In the genomic region with DNA sequence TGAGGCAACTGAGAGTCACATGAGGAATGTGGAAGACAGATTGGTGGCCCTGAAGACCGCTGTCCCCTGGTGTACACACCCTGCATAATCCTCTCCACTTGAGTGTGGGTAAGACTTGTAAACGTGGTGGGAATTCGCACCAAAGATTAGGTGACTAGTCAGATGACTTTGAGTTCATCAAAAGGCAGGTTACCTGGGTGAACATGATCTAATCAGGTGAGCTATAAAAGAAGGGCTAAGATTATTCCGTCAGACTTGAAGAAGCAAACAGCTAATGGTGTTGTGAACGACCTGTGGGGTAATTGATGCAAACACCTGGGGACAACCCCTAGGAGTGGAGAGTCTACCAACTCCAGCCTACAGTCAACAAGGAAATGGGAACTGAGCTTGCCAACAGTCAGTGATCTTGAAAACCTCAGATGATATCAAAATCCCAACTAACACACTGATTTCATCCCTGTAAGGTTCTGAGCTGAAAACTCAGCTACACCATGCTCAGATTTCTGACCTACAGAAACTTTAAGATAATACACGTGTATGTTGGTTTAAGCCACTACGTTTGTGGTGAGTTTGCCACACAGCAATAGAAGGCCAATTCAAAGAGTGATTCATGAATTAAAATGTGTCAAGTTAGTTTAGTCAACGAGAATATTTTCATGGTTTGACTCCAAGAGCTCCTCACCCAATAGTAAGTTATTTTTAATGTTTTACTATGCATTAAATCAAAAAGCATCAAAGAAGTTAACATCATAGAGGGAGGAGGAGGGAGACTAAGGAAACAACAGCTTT, we compare ENCODE assay signal across 19 cellular contexts.
"Had no signal": no experiment of that assay in that cellular context is flagged by ENCODE, and none has a peak within 500 bp of the region (broad histone marks: within the 10 kb centered on the region; RNA-seq: fewer than 3 reads in every experiment).

No MANE protein-coding gene starts in this region.

- ATAC-seq: gastroesophageal sphincter, psoas muscle, right lobe of liver, T-cell had no signal

- FAIRE-seq: astrocyte, keratinocyte had no signal

- H3K27me3 ChIP-seq: cardiac muscle cell, gastroesophageal sphincter, right lobe of liver, spleen, upper lobe of left lung had no signal

- H3K4me1 ChIP-seq: gastroesophageal sphincter, left ventricle myocardium inferior, psoas muscle, right lobe of liver, spleen, upper lobe of left lung had no signal

- DNase-seq: activated CD4-positive, alpha-beta T cell treated with anti-CD3 and anti-CD28 coated beads for 48 hours; activated gamma-delta T cell; activated T-cell treated with anti-CD3 and anti-CD28 coated beads for 4 hours; effector CD4-positive, alpha-beta T cell; left ventricle myocardium inferior; occipital lobe; psoas muscle; right lobe of liver; spleen; stimulated activated CD4-positive, alpha-beta T cell treated with anti-CD3 and anti-CD28 coated beads, Interleukin-1b, Interleukin-23, amount 100 ng/mL, for 48 hours; T-cell; T1000; upper lobe of left lung; WERI-Rb-1 had no signal

- H3K4me3 ChIP-seq: cardiac muscle cell, coronary artery, gastroesophageal sphincter, left ventricle myocardium inferior, psoas muscle, right lobe of liver, spleen, upper lobe of left lung had no signal

- H3K9me3 ChIP-seq: gastroesophageal sphincter, left ventricle myocardium inferior, psoas muscle, right lobe of liver, spleen, upper lobe of left lung had no signal

- H3K27ac ChIP-seq: cardiac muscle cell, coronary artery, gastroesophageal sphincter, left ventricle myocardium inferior, psoas muscle, right lobe of liver, spleen, upper lobe of left lung, WERI-Rb-1 had no signal

- H3K36me3 ChIP-seq: cardiac muscle cell, left ventricle myocardium inferior, right lobe of liver, spleen, upper lobe of left lung, WERI-Rb-1 had no signal
